14 cellular contexts compared by ENCODE assay signal in the genomic region with DNA sequence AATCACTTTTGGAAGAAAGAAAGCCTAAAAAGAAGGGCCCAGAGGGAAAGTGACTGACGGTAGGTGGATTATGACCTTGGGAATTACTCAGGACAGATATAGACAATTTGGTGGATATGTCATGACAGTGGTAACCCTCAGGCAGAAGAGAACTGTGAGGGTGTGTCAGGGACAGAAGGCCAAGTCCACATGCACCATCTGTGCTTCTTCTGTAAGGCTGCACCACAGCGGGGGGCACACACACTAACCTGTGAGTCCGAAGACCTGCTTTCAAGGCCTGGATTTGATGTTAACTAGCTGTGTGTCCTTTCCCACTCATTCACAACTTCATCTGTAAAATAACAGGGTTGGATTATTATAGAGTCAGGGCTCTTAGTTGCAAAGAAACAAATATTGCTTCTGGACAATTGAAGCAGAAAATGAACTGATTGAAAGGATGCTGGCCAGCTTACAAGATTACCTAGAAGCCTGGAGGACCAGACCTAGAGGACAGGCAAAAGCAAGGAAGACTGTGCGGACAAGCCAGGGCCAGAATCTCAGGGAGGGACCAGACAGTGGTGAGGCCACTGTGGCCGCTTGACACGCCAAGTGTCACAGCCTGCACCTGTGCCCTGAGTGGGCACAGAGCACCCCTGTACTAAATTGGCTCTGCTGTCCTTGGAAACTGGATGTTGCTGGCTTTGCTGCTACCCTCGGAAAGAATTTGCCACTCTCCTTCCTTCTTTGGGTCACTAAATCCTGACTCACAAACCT. TPM values are rescaled to one million over a fixed set of nuclear protein-coding genes. Genes with fewer than 3 reads are reported as not detected.
DNase-seq lines count a peak whose midpoint lies in the region; ATAC-seq and TF ChIP-seq lines count a peak whose summit lies in the region.
"Had no signal": no experiment of that assay in that cellular context is flagged by ENCODE, and none has a peak within 500 bp of the region (broad histone marks: within the 10 kb centered on the region; RNA-seq: fewer than 3 reads in every experiment).

No MANE protein-coding gene starts in this region.

- ATAC-seq in psoas muscle, result peak; percentile 43 to 54 (median 48)
- ATAC-seq: HepG2 had no signal

- H3K36me3 ChIP-seq in left ventricle myocardium inferior (no peaks in the 10 kb centered on the region), psoas muscle (ENCODE audit: insufficient read depth in 1 of 2, low read depth in 1 of 2) (no peaks in the 10 kb centered on the region)
- H3K36me3 ChIP-seq: MG63 had no signal

- H3K9me3 ChIP-seq in left ventricle myocardium inferior (replicated peaks), result no peaks in the 10 kb centered on the region
- no peaks in the 10 kb centered on the region for H3K9me3 ChIP-seq in psoas muscle
- H3K9me3 ChIP-seq: MG63 had no signal

- H3K27me3 ChIP-seq in left ventricle myocardium inferior (ENCODE audit: low read depth) (no peaks in the 10 kb centered on the region), psoas muscle (ENCODE audit: insufficient read depth in 3 of 3, low read length in 2 of 3) (no peaks in the 10 kb centered on the region)
- H3K27me3 ChIP-seq: MG63 had no signal

- no peak for TF ChIP-seq CTCF in left ventricle myocardium inferior (IDR thresholded peaks at IDR 0.05; ENCODE audit: borderline replicate concordance)
- no peak for TF ChIP-seq CTCF in psoas muscle (IDR thresholded peaks at IDR 0.05)

- peaks cover 26% of the 10 kb centered on the region for H3K4me1 ChIP-seq in left ventricle myocardium inferior
- peaks cover 46% of the 10 kb centered on the region for H3K4me1 ChIP-seq in psoas muscle

- WGBS in psoas muscle, 3 donors, result 38 to 56% (median 51%) methylated on average over 7 of the region's 7 CpGs

- peak overlapping the region; percentile 73 for H3K27ac ChIP-seq in left ventricle myocardium inferior (replicated peaks)
- H3K27ac ChIP-seq in psoas muscle, result peak overlapping the region; percentile 91
- H3K27ac ChIP-seq: KMS-11, SK-N-MC had no signal

- DNase-seq in NCI-H1694 (lab: John Stamatoyannopoulos, UW) (peak; percentile 1), NCI-H524 (lab: John Stamatoyannopoulos, UW) (peak; percentile 37 to 73), left ventricle myocardium inferior (no peak), psoas muscle (no peak), islet precursor cell (no peak), NOMO-1 (lab: John Stamatoyannopoulos, UW; ENCODE audit: unreplicated experiment in 2 of 2) (no peak), putamen (ENCODE audit: low spot score) (no peak)
- DNase-seq: ACHN, AML-193, MG63, NCI-H1092 treated with DMSO at 0.1 percent for 48 hours had no signal

- intact Hi-C loops in left ventricle myocardium inferior (cut with micrococcal nuclease), result no loop called here
- intact Hi-C loops in psoas muscle (cut with DNase I), result no loop called here

- H3K4me3 ChIP-seq in left ventricle myocardium inferior (no peak overlapping the region), psoas muscle (no peak overlapping the region)
- H3K4me3 ChIP-seq: MG63, SK-N-MC had no signal

RNA-seq across cellular contexts. Expression of gene USP24, which starts 34.7 kb away (rescaled TPM):
- total RNA-seq in left ventricle myocardium inferior (39.5 TPM), psoas muscle (10 to 100 TPM; 48.7 to 67.9 (median 59.5) TPM)
- polyA plus RNA-seq in psoas muscle, result 10 to 100 TPM; 14.6 to 64.8 (median 21.4) TPM

Comparison
In these comparisons a context has a peak if more than half of its experiments do, and no peak if none do; other contexts are left out.
1. DNase-seq: peak in NCI-H1694 (single experiment) and NCI-H524 (2 of 2); none in left ventricle myocardium inferior (single experiment), psoas muscle (0 of 2), islet precursor cell (single experiment), NOMO-1 (0 of 2) and putamen (single experiment).